ENCODE assay signal across 8 cellular contexts in the genomic region with DNA sequence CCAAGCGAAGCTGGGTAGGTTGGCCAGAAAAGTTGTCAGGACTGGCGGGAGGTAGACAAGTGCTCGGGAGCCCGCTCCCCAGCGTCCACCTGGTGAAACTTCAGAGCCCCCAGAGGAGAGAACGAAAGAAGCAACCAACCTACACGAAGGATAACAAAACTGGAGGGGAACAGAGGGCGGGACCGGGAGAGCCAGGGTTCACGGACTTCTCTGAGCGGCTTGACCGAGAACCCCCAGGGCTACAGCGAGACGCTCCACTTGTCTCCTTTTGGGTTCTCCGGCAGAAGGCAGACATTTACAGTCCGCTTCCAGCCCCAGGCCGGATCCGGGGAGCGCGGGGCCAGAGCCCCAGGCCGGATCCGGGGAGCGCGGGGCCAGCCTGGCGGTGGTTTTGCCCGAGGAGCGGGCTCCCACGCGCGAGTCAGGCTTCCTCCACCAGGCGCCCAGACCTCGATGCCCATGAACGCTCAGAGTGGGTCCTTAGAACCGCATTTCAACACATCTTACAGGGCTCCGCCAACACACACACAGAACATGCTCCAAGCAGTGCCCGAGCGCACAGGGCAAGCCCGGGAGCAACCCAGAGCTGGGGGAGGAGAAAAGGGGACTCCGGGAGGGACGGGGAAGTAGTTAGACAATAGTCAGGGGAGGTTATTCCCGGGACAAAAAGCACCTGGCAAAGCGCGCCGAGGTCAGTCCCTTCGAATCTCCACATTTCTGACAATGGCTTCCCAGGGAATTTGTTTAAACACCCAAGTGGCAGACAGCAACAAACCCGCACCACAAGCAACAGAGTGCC. TPM values are rescaled to one million over a fixed set of nuclear protein-coding genes. Genes with fewer than 3 reads are reported as not detected.
DNase-seq lines count a peak whose midpoint lies in the region; ATAC-seq and TF ChIP-seq lines count a peak whose summit lies in the region.

No MANE protein-coding gene starts in this region.

- peaks cover 37% of the 10 kb centered on the region for H3K27me3 ChIP-seq in CD4-positive, CD25-positive, alpha-beta regulatory T cell (ENCODE audit: control insufficient read depth, insufficient read depth, low read length)
- peaks cover 20% of the 10 kb centered on the region for H3K27me3 ChIP-seq in neural cell (ENCODE audit: insufficient read depth, low read depth, low read length)
- H3K27me3 ChIP-seq in transverse colon: peaks cover 4% of the 10 kb centered on the region

- H3K4me1 ChIP-seq in CD4-positive, CD25-positive, alpha-beta regulatory T cell (ENCODE audit: control insufficient read depth, insufficient read depth, low read length, poor library complexity, severe bottlenecking): peaks cover 18% of the 10 kb centered on the region
- H3K4me1 ChIP-seq in HEK293 (ENCODE audit: control insufficient read depth, insufficient read depth, low read length) (peaks cover 28% of the 10 kb centered on the region), transverse colon (peaks cover 17 to 42% (median 26%) of the 10 kb centered on the region in 4 donors)

- TF ChIP-seq POLR2A in transverse colon (IDR thresholded peaks at IDR 0.05): no peak

- peak overlapping the region; percentile 86 for H3K9ac ChIP-seq in neural cell (ENCODE audit: low read length)

- H3K27ac Mint-ChIP-seq in CD4-positive, CD25-positive, alpha-beta regulatory T cell: peak overlapping the region in 1 of 3 donors; percentile 38

- peak in 2 of 3 donors; percentile 9 to 21 for DNase-seq in CD4-positive, CD25-positive, alpha-beta regulatory T cell
- DNase-seq in NCI-H69 (lab: John Stamatoyannopoulos, UW): peak; percentile 93
- peak; percentile 13 for DNase-seq in activated effector memory CD4-positive, alpha-beta T cell treated with Interleukin-2 at 50 U/mL for 16 hours
- DNase-seq in foreskin fibroblast: peak in 1 of 2 donors; percentile 69
- peak; percentile 50 for DNase-seq in transverse colon
- no peak for DNase-seq in NOMO-1 treated with dmso at 0.1 percent for 144 hours (lab: John Stamatoyannopoulos, UW; ENCODE audit: unreplicated experiment)

- H3K36me3 Mint-ChIP-seq in CD4-positive, CD25-positive, alpha-beta regulatory T cell: no peaks in the 10 kb centered on the region

- in situ Hi-C loops in transverse colon (cut with MboI; ENCODE audit: low pct_ligation_motif_present in 1 of 4, low pct_unique_long_range_greater_than_20kb in 1 of 4, low sequenced_read_pairs in 3 of 4): loop anchor here in 1 of 4 donors (25.0 kb wide), 1 partner anchor 182 kb away; no protein-coding TSS in a partner anchor

- TF ChIP-seq EP300 in neural cell (conservative IDR thresholded peaks at IDR 0.05; ENCODE audit: poor library complexity, severe bottlenecking) (no peak), transverse colon (IDR thresholded peaks at IDR 0.05; ENCODE audit: low read depth) (no peak)

- H3K36me3 ChIP-seq in CD4-positive, CD25-positive, alpha-beta regulatory T cell (ENCODE audit: control insufficient read depth, insufficient read depth, low read length): no peaks in the 10 kb centered on the region
- H3K36me3 ChIP-seq in HEK293 (ENCODE audit: control insufficient read depth in 2 of 2, insufficient read depth in 1 of 2, low read length in 2 of 2) (no peaks in the 10 kb centered on the region), neural cell (ENCODE audit: insufficient read depth, low read length) (no peaks in the 10 kb centered on the region), transverse colon (no peaks in the 10 kb centered on the region)

- H3F3A ChIP-seq in neural cell (ENCODE audit: insufficient read depth, low read length, poor library complexity, severe bottlenecking): no peaks in the 10 kb centered on the region

- H4K20me1 ChIP-seq in neural cell (ENCODE audit: insufficient read depth): no peaks in the 10 kb centered on the region

- H3K4me2 ChIP-seq in neural cell (ENCODE audit: low read length): peak overlapping the region; percentile 85

- TF ChIP-seq RAD21 in neural cell (conservative IDR thresholded peaks at IDR 0.05): no peak

- peak overlapping the region; percentile 46 for H3K4me3 ChIP-seq in CD4-positive, CD25-positive, alpha-beta regulatory T cell (ENCODE audit: low read depth, low read length)
- H3K4me3 ChIP-seq in HEK293 (ENCODE audit: low read depth, low read length) (peak overlapping the region; percentile 76), foreskin fibroblast (ENCODE audit: low read depth in 1 of 2, low read length in 2 of 2) (peak overlapping the region; percentile 92 to 100), neural cell (ENCODE audit: low read length) (peak overlapping the region; percentile 78), transverse colon (peak overlapping the region; percentile 84 to 95 (median 88))

- ATAC-seq in CD4-positive, CD25-positive, alpha-beta regulatory T cell (ENCODE audit: low read depth in 2 of 2): peak in 1 of 2 donors; percentile 14

- intact Hi-C loops in transverse colon (cut with DNase I; ENCODE audit: low total_unique reads): no loop called here

- TF ChIP-seq CTCF in HEK293 (tag by site-specific recombination; IDR thresholded peaks at IDR 0.05): peak; percentile 86
- no peak for TF ChIP-seq CTCF in foreskin fibroblast (IDR thresholded peaks at IDR 0.05; ENCODE audit: low read depth, low read length)
- peak; percentile 47 for TF ChIP-seq CTCF in neural cell (IDR thresholded peaks at IDR 0.05; ENCODE audit: poor library complexity, severe bottlenecking)
- TF ChIP-seq CTCF in transverse colon (IDR thresholded peaks at IDR 0.05): peak in 3 of 5 experiments; percentile 4 to 22 (median 16)

- H3K27me3 Mint-ChIP-seq in CD4-positive, CD25-positive, alpha-beta regulatory T cell: peaks cover 66% of the 10 kb centered on the region

- CTCF ChIA-PET in HEK293 (lab: Yijun Ruan, JAX): interaction anchor here (0.5 to 1.0 kb wide), 10 partner anchors 7 to 792 kb away, joined by 3 to 6 read pairs (median 3); no protein-coding TSS in a partner anchor

- no peak overlapping the region for H3K27ac ChIP-seq in CD4-positive, CD25-positive, alpha-beta regulatory T cell (ENCODE audit: insufficient read depth, low read length, poor library complexity, severe bottlenecking)
- H3K27ac ChIP-seq in HEK293 (ENCODE audit: extremely low read depth, low read depth, low read length) (peak overlapping the region; percentile 91), neural cell (ENCODE audit: low read length) (peak overlapping the region; percentile 29), transverse colon (peak overlapping the region; percentile 94 to 97 (median 96))

- H3K4me1 Mint-ChIP-seq in CD4-positive, CD25-positive, alpha-beta regulatory T cell: peaks cover 5 to 21% (median 6%) of the 10 kb centered on the region in 4 donors

- H3K4me3 Mint-ChIP-seq in CD4-positive, CD25-positive, alpha-beta regulatory T cell: peak overlapping the region; percentile 77 to 88 (median 82)

- H2AFZ ChIP-seq in neural cell (ENCODE audit: low read depth, low read length): peak overlapping the region; percentile 53

- H3K9me3 Mint-ChIP-seq in CD4-positive, CD25-positive, alpha-beta regulatory T cell: peaks cover 0 to 2% (median 0%) of the 10 kb centered on the region in 7 donors

- POLR2A ChIA-PET in HEK293 (lab: Yijun Ruan, JAX): interaction anchor here (0.8 to 2.4 kb wide), 6 partner anchors 8 to 180 kb away, joined by 3 to 11 read pairs (median 3); no protein-coding TSS in a partner anchor

- H3K9me2 ChIP-seq in neural cell (ENCODE audit: insufficient read depth, low read length): no peaks in the 10 kb centered on the region

- peaks cover 37% of the 10 kb centered on the region for H3K79me2 ChIP-seq in neural cell (replicated peaks; ENCODE audit: insufficient read depth, low read length)

- 0 to 3% methylated on average over 2 to 46 of the region's 46 CpGs for WGBS in transverse colon (ENCODE audit: low coverage in 1 of 2), 2 donors

- H3K9me3 ChIP-seq in CD4-positive, CD25-positive, alpha-beta regulatory T cell (ENCODE audit: control insufficient read depth in 2 of 2, low read length in 2 of 2): no peaks in the 10 kb centered on the region
- H3K9me3 ChIP-seq in HEK293 (ENCODE audit: control insufficient read depth, insufficient read depth, low read depth, low read length): no peaks in the 10 kb centered on the region
- H3K9me3 ChIP-seq in neural cell (ENCODE audit: low read length): no peaks in the 10 kb centered on the region
- H3K9me3 ChIP-seq in transverse colon: no peaks in the 10 kb centered on the region

TF ChIP-seq in HEK293, 187 proteins besides CTCF, POLR2A, EP300 and RAD21 (continues in another document):
- TF ChIP-seq ZNF132 (tag by site-specific recombination; IDR thresholded peaks at IDR 0.05; ENCODE audit: borderline replicate concordance) (no peak), ZNF629 (tag by site-specific recombination; IDR thresholded peaks at IDR 0.05) (0 out of 2 replicates have a peak, but pooled peaks have one; percentile 19)

TF ChIP-seq in neural cell, 6 proteins besides CTCF, POLR2A, EP300 and RAD21 (continues in another document):
- TF ChIP-seq POLR2AphosphoS5 (IDR thresholded peaks at IDR 0.05): peak; percentile 5
- TF ChIP-seq, protein P1, sequence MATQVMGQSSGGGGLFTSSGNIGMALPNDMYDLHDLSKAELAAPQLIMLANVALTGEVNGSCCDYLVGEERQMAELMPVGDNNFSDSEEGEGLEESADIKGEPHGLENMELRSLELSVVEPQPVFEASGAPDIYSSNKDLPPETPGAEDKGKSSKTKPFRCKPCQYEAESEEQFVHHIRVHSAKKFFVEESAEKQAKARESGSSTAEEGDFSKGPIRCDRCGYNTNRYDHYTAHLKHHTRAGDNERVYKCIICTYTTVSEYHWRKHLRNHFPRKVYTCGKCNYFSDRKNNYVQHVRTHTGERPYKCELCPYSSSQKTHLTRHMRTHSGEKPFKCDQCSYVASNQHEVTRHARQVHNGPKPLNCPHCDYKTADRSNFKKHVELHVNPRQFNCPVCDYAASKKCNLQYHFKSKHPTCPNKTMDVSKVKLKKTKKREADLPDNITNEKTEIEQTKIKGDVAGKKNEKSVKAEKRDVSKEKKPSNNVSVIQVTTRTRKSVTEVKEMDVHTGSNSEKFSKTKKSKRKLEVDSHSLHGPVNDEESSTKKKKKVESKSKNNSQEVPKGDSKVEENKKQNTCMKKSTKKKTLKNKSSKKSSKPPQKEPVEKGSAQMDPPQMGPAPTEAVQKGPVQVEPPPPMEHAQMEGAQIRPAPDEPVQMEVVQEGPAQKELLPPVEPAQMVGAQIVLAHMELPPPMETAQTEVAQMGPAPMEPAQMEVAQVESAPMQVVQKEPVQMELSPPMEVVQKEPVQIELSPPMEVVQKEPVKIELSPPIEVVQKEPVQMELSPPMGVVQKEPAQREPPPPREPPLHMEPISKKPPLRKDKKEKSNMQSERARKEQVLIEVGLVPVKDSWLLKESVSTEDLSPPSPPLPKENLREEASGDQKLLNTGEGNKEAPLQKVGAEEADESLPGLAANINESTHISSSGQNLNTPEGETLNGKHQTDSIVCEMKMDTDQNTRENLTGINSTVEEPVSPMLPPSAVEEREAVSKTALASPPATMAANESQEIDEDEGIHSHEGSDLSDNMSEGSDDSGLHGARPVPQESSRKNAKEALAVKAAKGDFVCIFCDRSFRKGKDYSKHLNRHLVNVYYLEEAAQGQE (IDR thresholded peaks at IDR 0.05; ENCODE audit: borderline replicate concordance): no peak

RNA-seq across cellular contexts. Expression of a gene that starts 1.1 kb away (rescaled TPM):
- total RNA-seq in CD4-positive, CD25-positive, alpha-beta regulatory T cell: 1.0 TPM
- under 1 TPM in 3 of 4 donors, not detected in 1; 0.16 to 0.57 (median 0.34) TPM for polyA plus RNA-seq in CD4-positive, CD25-positive, alpha-beta regulatory T cell
- 10.4 and 14.9 TPM in 2 replicates for polyA plus RNA-seq in neural cell
- 47.0 and 49.2 TPM in 2 replicates for polyA minus RNA-seq in neural cell
- 100 to 1,000 TPM in 2 of 4 donors, 10 to 100 TPM in 2; 88.0 to 187 (median 136) TPM for total RNA-seq in transverse colon

Comparison
In these comparisons a context has a peak if more than half of its experiments do, and no peak if none do; other contexts are left out.
1. H3K4me3 ChIP-seq: peak in every context shown above with its lines; median percentile 96 in foreskin fibroblast; 88 in transverse colon; 78 in neural cell; 76 in HEK293; 46 in CD4-positive, CD25-positive, alpha-beta regulatory T cell.
2. RNA of a gene that starts 1.1 kb away (total RNA-seq): 88.0 to 187 TPM in transverse colon; 1.0 TPM in CD4-positive, CD25-positive, alpha-beta regulatory T cell (single experiment); every median in the first group is over 10 times any median in the second.